ENCODE assay signal across 20 cellular contexts in the genomic region with DNA sequence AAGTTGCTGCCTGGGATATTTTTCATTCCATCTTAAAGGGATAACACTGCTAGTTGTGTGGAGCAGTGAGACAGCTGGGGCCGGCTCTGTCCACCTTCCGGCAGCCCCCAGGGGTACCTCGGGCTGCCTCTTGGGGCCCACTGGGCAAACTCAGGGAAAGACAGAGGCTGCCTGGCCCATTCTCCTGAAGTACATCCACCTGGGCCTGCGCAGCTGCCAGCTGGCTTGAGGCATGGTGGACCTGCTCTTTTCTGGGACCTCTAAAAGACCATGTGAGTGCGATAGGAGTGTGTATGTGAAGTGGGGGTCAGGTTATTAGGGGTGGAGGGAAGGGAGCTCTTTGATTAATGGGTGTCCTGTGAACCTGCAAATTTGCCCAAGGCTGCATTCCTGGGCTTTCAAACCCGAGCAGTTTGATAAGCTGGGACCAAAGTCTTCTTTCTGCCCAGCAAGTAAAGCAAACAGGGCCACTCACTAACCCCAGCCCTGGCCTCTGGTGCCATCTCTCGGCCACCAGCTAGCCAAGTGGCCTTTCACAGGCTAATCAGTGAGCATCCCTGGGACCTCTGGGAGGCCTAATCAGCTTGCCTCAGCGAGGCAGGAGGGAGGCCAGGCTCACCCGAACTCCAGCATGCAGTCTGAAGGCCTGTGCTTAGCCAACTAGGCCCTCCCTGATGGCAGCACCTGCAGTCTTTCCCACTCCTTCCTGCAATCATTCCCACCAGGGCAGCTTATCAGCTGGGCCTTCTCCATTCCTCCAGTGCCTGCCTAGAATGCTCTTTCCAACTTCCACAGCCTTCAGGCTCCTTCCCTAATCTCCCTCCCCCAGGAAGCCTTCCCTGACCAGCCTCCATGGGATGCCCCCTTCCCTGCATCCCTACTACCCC.
"Had no signal": no experiment of that assay in that cellular context is flagged by ENCODE, and none has a peak within 500 bp of the region (broad histone marks: within the 10 kb centered on the region; RNA-seq: fewer than 3 reads in every experiment).

No MANE protein-coding gene starts in this region.

- FAIRE-seq: colon, islet of Langerhans had no signal

- ATAC-seq: esophagus mucosa; gastrocnemius medialis; left colon; mucosa of descending colon; psoas muscle; right cardiac atrium; stimulated activated naive B cell treated with anti-CD40 and anti-IgM and Interleukin-4, amounts not matched to agents 10 μg/mL and 1 μg/mL and 100 μg/mL, for 72 hours had no signal

- DNase-seq: caudate nucleus; cerebellar nuclear complex; dorsolateral prefrontal cortex; effector CD8-positive, alpha-beta T cell; endodermal cell; foreskin fibroblast; gastrocnemius medialis; head of caudate nucleus; kidney glomerular epithelial cell; left colon; mucosa of descending colon; naive B cell; psoas muscle; right cardiac atrium; spleen; stimulated activated naive B cell treated with anti-CD40 and anti-IgM and Interleukin-4, amounts not matched to agents 10 μg/mL and 1 μg/mL and 100 μg/mL, for 72 hours; trophoblast cell had no signal
